Comparison of ENCODE assay signal across 9 cellular contexts in genomic region chr5:168047043-168047668, GRCh38.
DNase-seq lines count a peak whose midpoint lies in the region; ATAC-seq and TF ChIP-seq lines count a peak whose summit lies in the region.
"Had no signal": no experiment of that assay in that cellular context is flagged by ENCODE, and none has a peak within 500 bp of the region (broad histone marks: within the 10 kb centered on the region; RNA-seq: fewer than 3 reads in every experiment).

No MANE protein-coding gene starts in this region.

- H3K4me3 Mint-ChIP-seq in Caco-2 (ENCODE audit: unreplicated experiment): no peak overlapping the region

- peak; percentile 66 to 71 for TF ChIP-seq CTCF in Caco-2 (IDR thresholded peaks at IDR 0.05; ENCODE audit: insufficient read depth in 1 of 2, low read depth in 1 of 2, low read length in 1 of 2, severe bottlenecking in 1 of 2, unreplicated experiment in 1 of 2)
- peak; percentile 63 for TF ChIP-seq CTCF in retinal pigment epithelial cell (conservative IDR thresholded peaks at IDR 0.05; ENCODE audit: low read depth, low read length)

- H3K27me3 Mint-ChIP-seq in Caco-2 (ENCODE audit: insufficient read depth, unreplicated experiment): peaks cover 21% of the 10 kb centered on the region
- H3K27me3 Mint-ChIP-seq: naive B cell had no signal

- H3K9ac ChIP-seq in Karpas-422 (ENCODE audit: low read length): no peak overlapping the region

- no peaks in the 10 kb centered on the region for H3K4me1 Mint-ChIP-seq in Caco-2 (ENCODE audit: low read depth, unreplicated experiment)

- ATAC-seq in GM19025 (IDR thresholded peaks at IDR 0.05; ENCODE audit: low read depth, unreplicated experiment): peak; percentile 66

- no peak overlapping the region for H2AFZ ChIP-seq in Karpas-422 (ENCODE audit: low read length)

- CTCF ChIA-PET in Caco-2 (lab: Charles Lee): interaction anchor here (0.5 to 1.3 kb wide), 9 partner anchors 15 to 427 kb away, joined by 3 to 6 read pairs (median 3); no protein-coding TSS in a partner anchor

- no peaks in the 10 kb centered on the region for H4K20me1 ChIP-seq in Karpas-422 (ENCODE audit: insufficient read depth, low read depth, low read length)

- no TSS peak for BruUV-seq in Caco-2 (replicated peaks; lab: Mats Ljungman, UMichigan)

- H3K27ac ChIP-seq in Karpas-422 (ENCODE audit: low read length): no peak overlapping the region

- no peak overlapping the region for H3K4me2 ChIP-seq in Karpas-422 (ENCODE audit: low read depth, low read length, poor library complexity, severe bottlenecking)

- intact Hi-C loops in Caco-2 (cut with micrococcal nuclease; ENCODE audit: unreplicated experiment): loop anchor here (1.0 kb wide), 3 partner anchors 172 to 465 kb away; no protein-coding TSS in a partner anchor

- H3K36me3 Mint-ChIP-seq in Caco-2 (ENCODE audit: insufficient read depth, unreplicated experiment): no peaks in the 10 kb centered on the region
- H3K36me3 Mint-ChIP-seq: naive B cell had no signal

- H3K4me1 ChIP-seq in Caco-2 (no peaks in the 10 kb centered on the region; the same call in 1 of the 2 replicates), Karpas-422 (ENCODE audit: low read length) (peaks cover 19% of the 10 kb centered on the region)

- H3K27me3 ChIP-seq in Caco-2 (replicated peaks; ENCODE audit: control insufficient read depth, insufficient read depth, low read length) (no peaks in the 10 kb centered on the region), Karpas-422 (ENCODE audit: low read length) (no peaks in the 10 kb centered on the region)

- H3K9me3 Mint-ChIP-seq in Caco-2 (ENCODE audit: unreplicated experiment): no peaks in the 10 kb centered on the region

- H3K4me3 ChIP-seq in Caco-2 (ENCODE audit: low read depth, low read length): no peak overlapping the region
- H3K4me3 ChIP-seq in Karpas-422 (ENCODE audit: low read length): no peak overlapping the region
- H3K4me3 ChIP-seq in retinal pigment epithelial cell (ENCODE audit: low read length): no peak overlapping the region

- H3K9me3 ChIP-seq in Caco-2: no peaks in the 10 kb centered on the region
- no peaks in the 10 kb centered on the region for H3K9me3 ChIP-seq in Karpas-422 (ENCODE audit: low read length)

- no peaks in the 10 kb centered on the region for H3K36me3 ChIP-seq in Caco-2 (ENCODE audit: control insufficient read depth, insufficient read depth, low read length)
- H3K36me3 ChIP-seq in Karpas-422 (ENCODE audit: insufficient read depth, low read length): no peaks in the 10 kb centered on the region

- H3K79me2 ChIP-seq in Karpas-422 (ENCODE audit: low read length): no peaks in the 10 kb centered on the region

- no peaks in the 10 kb centered on the region for H3K9me2 ChIP-seq in Karpas-422 (replicated peaks; ENCODE audit: insufficient read depth, low read length)

- DNase-seq in Caco-2 (peak; percentile 59 to 68), Karpas-422 (peak; percentile 76), SHP77 treated with DMSO at 0.1 percent for 48 hours (lab: John Stamatoyannopoulos, UW) (peak; percentile 52), globus pallidus (ENCODE audit: low spot score) (peak; percentile 45), retinal pigment epithelial cell (ENCODE audit: low read depth) (peak; percentile 20), T-helper 9 cell (no peak)
- DNase-seq in activated T-cell treated with anti-CD3 and anti-CD28 coated beads, Interleukin-2, amount 50 U/mL, for 1 hour: no peak
- DNase-seq: naive B cell had no signal

- POLR2A ChIA-PET in Caco-2 (lab: Charles Lee): no interaction called here

- no peak overlapping the region for H3K27ac Mint-ChIP-seq in Caco-2 (ENCODE audit: unreplicated experiment)

Comparison
In these comparisons a context has a peak if more than half of its experiments do, and no peak if none do; other contexts are left out.
1. DNase-seq: peak in Caco-2 (2 of 2), Karpas-422 (single experiment), SHP77 treated with DMSO at 0.1 percent for 48 hours (single experiment), globus pallidus (single experiment) and retinal pigment epithelial cell (single experiment); none in activated T-cell treated with anti-CD3 and anti-CD28 coated beads, Interleukin-2, amount 50 U/mL, for 1 hour (single experiment) and T-helper 9 cell (single experiment).